Comparison of ENCODE assay signal across 8 cellular contexts in the genomic region with DNA sequence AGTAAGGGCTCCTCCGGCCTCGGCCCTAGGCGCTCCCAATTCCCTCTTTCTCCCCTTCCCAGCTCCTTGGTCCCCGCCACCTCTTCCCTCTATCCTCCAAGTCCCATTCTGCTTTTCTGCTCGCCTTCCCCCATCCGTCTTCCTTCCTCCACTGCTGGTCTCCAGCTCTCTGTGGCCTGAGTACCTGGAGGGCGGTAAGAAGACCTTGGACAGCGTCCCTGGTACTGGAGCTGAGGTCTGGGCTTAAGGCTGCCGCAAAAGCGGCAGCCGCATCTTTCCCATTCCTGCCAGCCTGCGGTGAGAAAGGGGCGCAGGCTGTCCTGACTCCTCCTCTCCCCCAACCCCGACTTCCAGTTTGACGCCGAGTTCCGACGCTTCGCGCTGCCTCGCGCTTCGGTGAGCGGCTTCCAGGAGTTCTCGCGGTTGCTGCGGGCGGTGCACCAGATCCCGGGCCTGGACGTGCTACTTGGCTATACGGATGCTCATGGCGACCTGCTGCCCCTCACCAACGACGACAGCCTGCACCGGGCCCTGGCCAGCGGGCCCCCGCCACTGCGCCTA. TPM values are rescaled to one million over a fixed set of nuclear protein-coding genes. Genes with fewer than 3 reads are reported as not detected.
DNase-seq lines count a peak whose midpoint lies in the region; ATAC-seq, FAIRE-seq and TF ChIP-seq lines count a peak whose summit lies in the region.

No MANE protein-coding gene starts in this region.

- no peaks in the 10 kb centered on the region for H3K27me3 Mint-ChIP-seq in activated naive CD4-positive, alpha-beta T cell treated with anti-CD3 and anti-CD28 coated beads, Interleukin-2, amount 10 ng/mL, durations not matched to agents 7 days and 5 days

- H3K4me3 Mint-ChIP-seq in activated naive CD4-positive, alpha-beta T cell treated with anti-CD3 and anti-CD28 coated beads, Interleukin-2, amount 10 ng/mL, durations not matched to agents 7 days and 5 days = peak overlapping the region; percentile 95

- H3K4me1 ChIP-seq in Panc1 (ENCODE audit: control insufficient read depth, insufficient read depth, low read length) = peaks cover 3% of the 10 kb centered on the region; the same call in 1 of the 2 replicates

- H3K36me3 ChIP-seq in Panc1 (ENCODE audit: control insufficient read depth, insufficient read depth, low read length) = peaks cover 2% of the 10 kb centered on the region; the same call in 1 of the 2 replicates

- CTCF ChIA-PET in activated naive CD4-positive, alpha-beta T cell treated with anti-CD3 and anti-CD28 coated beads, Interleukin-2, amount 10 ng/mL, durations not matched to agents 7 days and 5 days (lab: Charles Lee) = interaction anchor here (0.6 to 4.9 kb wide), 4 partner anchors 17 to 141 kb away, joined by 4 to 33 read pairs (median 24); a partner anchor contains a TSS
- CTCF ChIA-PET in Panc1 (lab: Charles Lee) = no interaction called here

- peak; percentile 51 for DNase-seq in activated naive CD4-positive, alpha-beta T cell treated with anti-CD3 and anti-CD28 coated beads, Interleukin-2, amount 10 ng/mL, durations not matched to agents 7 days and 5 days
- no peak for DNase-seq in activated naive CD4-positive, alpha-beta T cell (lab: John Stamatoyannopoulos, UW)
- DNase-seq in Panc1 (ENCODE audit: low read depth, low spot score) (no peak), dermis blood vessel endothelial cell (peak; percentile 66), midbrain (lab: John Stamatoyannopoulos, UW) (peak; percentile 23), urothelium cell line (ENCODE audit: low spot score) (peak; percentile 30), AG08395 (ENCODE audit: low spot score) (no peak)

- peak overlapping the region; percentile 86 for H3K27ac Mint-ChIP-seq in activated naive CD4-positive, alpha-beta T cell treated with anti-CD3 and anti-CD28 coated beads, Interleukin-2, amount 10 ng/mL, durations not matched to agents 7 days and 5 days

- peak; percentile 7 for ATAC-seq in Panc1
- no peak for ATAC-seq in GM21576 (IDR thresholded peaks at IDR 0.05; ENCODE audit: unreplicated experiment)

- BruUV-seq in Panc1 (replicated peaks; lab: Mats Ljungman, UMichigan) = no TSS peak

- H3K4me3 ChIP-seq in Panc1 (ENCODE audit: low read depth in 2 of 2, low read length in 2 of 2) = peak overlapping the region; percentile 54 to 86

- in situ Hi-C loops in Panc1 (cut with HindIII; ENCODE audit: low pct_unique_long_range_greater_than_20kb, low sequenced_read_pairs) = no loop called here

- POLR2A ChIA-PET in Panc1 (lab: Charles Lee) = no interaction called here

- TF ChIP-seq CTCF in Panc1 (IDR thresholded peaks at IDR 0.05) = no peak

- peaks cover 36% of the 10 kb centered on the region for H3K4me1 Mint-ChIP-seq in activated naive CD4-positive, alpha-beta T cell treated with anti-CD3 and anti-CD28 coated beads, Interleukin-2, amount 10 ng/mL, durations not matched to agents 7 days and 5 days

- FAIRE-seq in urothelium cell line (lab: Jason Lieb, UNC) = no peak

- H3K27me3 ChIP-seq in Panc1 (ENCODE audit: control insufficient read depth, insufficient read depth, low read length) = no peaks in the 10 kb centered on the region

- intact Hi-C loops in Panc1 (cut with micrococcal nuclease; ENCODE audit: unreplicated experiment) = no loop called here

- H3K27ac ChIP-seq in Panc1 (ENCODE audit: low read length) = peak overlapping the region; percentile 57; the same call in 1 of the 2 replicates

- peaks cover 19% of the 10 kb centered on the region for H3K36me3 Mint-ChIP-seq in activated naive CD4-positive, alpha-beta T cell treated with anti-CD3 and anti-CD28 coated beads, Interleukin-2, amount 10 ng/mL, durations not matched to agents 7 days and 5 days

- no peaks in the 10 kb centered on the region for H3K9me3 ChIP-seq in Panc1 (ENCODE audit: control insufficient read depth, insufficient read depth, low read depth, low read length)

- H3K9me3 Mint-ChIP-seq in activated naive CD4-positive, alpha-beta T cell treated with anti-CD3 and anti-CD28 coated beads, Interleukin-2, amount 10 ng/mL, durations not matched to agents 7 days and 5 days = no peaks in the 10 kb centered on the region

RNA-seq across cellular contexts. Expression of a gene that starts 0.4 kb away (rescaled TPM):
- total RNA-seq in Panc1 (2021; ENCODE audit: unreplicated experiment) = 10.8 TPM
- 18.8 TPM for polyA plus RNA-seq in Panc1 (2012; ENCODE audit: insufficient read length)
- 6.3 and 7.0 TPM in 2 replicates for total RNA-seq in dermis blood vessel endothelial cell

RNA-seq across cellular contexts. Expression of a gene that starts 1.1 kb away (rescaled TPM):
- total RNA-seq in Panc1 (2021; ENCODE audit: unreplicated experiment) (34.9 TPM), dermis blood vessel endothelial cell (14.5 and 17.8 TPM in 2 replicates)
- 41.2 TPM for polyA plus RNA-seq in Panc1 (2012; ENCODE audit: insufficient read length)

RNA-seq across cellular contexts. Expression of a gene that starts 5.4 kb away (rescaled TPM):
- total RNA-seq in Panc1 (2021; ENCODE audit: unreplicated experiment) = 14.6 TPM
- 18.3 TPM for polyA plus RNA-seq in Panc1 (2012; ENCODE audit: insufficient read length)
- total RNA-seq in dermis blood vessel endothelial cell = 18.1 and 20.1 TPM in 2 replicates

RNA-seq across cellular contexts. Expression of a gene that starts 5.4 kb away (rescaled TPM):
- 0.80 TPM for total RNA-seq in Panc1 (2021; ENCODE audit: unreplicated experiment)
- 1.4 TPM for polyA plus RNA-seq in Panc1 (2012; ENCODE audit: insufficient read length)
- 3.7 and 3.9 TPM in 2 replicates for total RNA-seq in dermis blood vessel endothelial cell

RNA-seq across cellular contexts. Expression of a gene that starts 16.2 kb away (rescaled TPM):
- 2.0 TPM for total RNA-seq in Panc1 (2021; ENCODE audit: unreplicated experiment)
- 1.4 TPM for polyA plus RNA-seq in Panc1 (2012; ENCODE audit: insufficient read length)
- 0.56 and 0.85 TPM in 2 replicates for total RNA-seq in dermis blood vessel endothelial cell

Comparison
In these comparisons a context has a peak if more than half of its experiments do, and no peak if none do; other contexts are left out.
1. DNase-seq: peak in activated naive CD4-positive, alpha-beta T cell treated with anti-CD3 and anti-CD28 coated beads, Interleukin-2, amount 10 ng/mL, durations not matched to agents 7 days and 5 days (single experiment), dermis blood vessel endothelial cell (single experiment), midbrain (single experiment) and urothelium cell line (single experiment); none in activated naive CD4-positive, alpha-beta T cell (0 of 4), Panc1 (single experiment) and AG08395 (single experiment).